ENCODE assay signal across 10 cellular contexts in genomic region chr19:18397242-18398202, GRCh38. TPM values are rescaled to one million over a fixed set of nuclear protein-coding genes. Genes with fewer than 3 reads are reported as not detected.
DNase-seq lines count a peak whose midpoint lies in the region; ATAC-seq and TF ChIP-seq lines count a peak whose summit lies in the region.
"Had no signal": no experiment of that assay in that cellular context is flagged by ENCODE, and none has a peak within 500 bp of the region (broad histone marks: within the 10 kb centered on the region; RNA-seq: fewer than 3 reads in every experiment).

TSS of gene LRRC25 (minus strand) at chr19:18397622. CDS start at chr19:18396963, 659 bp downstream.

- no peaks in the 10 kb centered on the region for H3K9me3 Mint-ChIP-seq in activated CD8-positive, alpha-beta T cell treated with anti-CD3 and anti-CD28 coated beads for 36 hours

- H3K9me3 ChIP-seq in HEK293 (ENCODE audit: control insufficient read depth, insufficient read depth, low read depth, low read length) (no peaks in the 10 kb centered on the region), lung (ENCODE audit: control insufficient read depth in 2 of 2, insufficient read depth in 1 of 2, low read length in 1 of 2) (no peaks in the 10 kb centered on the region), PC-9 (ENCODE audit: insufficient read depth, low read depth) (no peaks in the 10 kb centered on the region)

- H4K20me1 ChIP-seq in PC-9 (ENCODE audit: insufficient read depth) = no peaks in the 10 kb centered on the region

- no peak within 1 kb of the TSS for H2AFZ ChIP-seq in PC-9

- CTCF ChIA-PET in HEK293 (lab: Yijun Ruan, JAX) = interaction anchor here (0.7 to 8.5 kb wide), 4 partner anchors 9 to 48 kb away, joined by 4 to 68 read pairs (median 7); partner anchors contain the start of gene GDF15
- CTCF ChIA-PET in activated CD8-positive, alpha-beta T cell treated with anti-CD3 and anti-CD28 coated beads for 36 hours (lab: Charles Lee) = interaction anchor here (1.0 to 2.8 kb wide), 4 partner anchors 9 to 48 kb away, joined by 3 to 17 read pairs (median 4); partner anchors contain the start of gene SSBP4
- CTCF ChIA-PET in PC-9 (lab: Charles Lee) = no interaction called here

- 8 to 12% methylated on average over 25 to 33 of the region's 33 CpGs for WGBS in lung, 2 donors

- no peak within 1 kb of the TSS for H3K4me2 ChIP-seq in PC-9

- peaks cover 12% of the 10 kb centered on the region for H3K27me3 Mint-ChIP-seq in activated CD8-positive, alpha-beta T cell treated with anti-CD3 and anti-CD28 coated beads for 36 hours

- no peaks in the 10 kb centered on the region for H3K79me2 ChIP-seq in PC-9 (ENCODE audit: low read depth)

- H3K27me3 ChIP-seq in lung (ENCODE audit: control insufficient read depth, insufficient read depth) = no peaks in the 10 kb centered on the region
- H3K27me3 ChIP-seq in PC-9 (ENCODE audit: insufficient read depth, low read depth) = no peaks in the 10 kb centered on the region

- no peaks in the 10 kb centered on the region for H3K4me1 Mint-ChIP-seq in activated CD8-positive, alpha-beta T cell treated with anti-CD3 and anti-CD28 coated beads for 36 hours (ENCODE audit: low read depth)

- no peaks in the 10 kb centered on the region for H3K36me3 Mint-ChIP-seq in activated CD8-positive, alpha-beta T cell treated with anti-CD3 and anti-CD28 coated beads for 36 hours (ENCODE audit: low read depth)

- H3K4me3 Mint-ChIP-seq in activated CD8-positive, alpha-beta T cell treated with anti-CD3 and anti-CD28 coated beads for 36 hours = no peak within 1 kb of the TSS

- ATAC-seq in activated CD8-positive, alpha-beta T cell treated with anti-CD3 and anti-CD28 coated beads for 36 hours = peak; percentile 79
- ATAC-seq in lung (ENCODE audit: insufficient read depth, low FRiP score) = peak; percentile 35

- H3K9me2 ChIP-seq in PC-9 (ENCODE audit: insufficient read depth) = no peaks in the 10 kb centered on the region

- no peak within 1 kb of the TSS for H3K27ac Mint-ChIP-seq in activated CD8-positive, alpha-beta T cell treated with anti-CD3 and anti-CD28 coated beads for 36 hours

- H3F3A ChIP-seq in PC-9 (ENCODE audit: insufficient read depth, low read depth) = peaks cover 32% of the 10 kb centered on the region; the same call in 1 of the 2 replicates

- TF ChIP-seq CTCF in HEK293 (tag by site-specific recombination; IDR thresholded peaks at IDR 0.05) (no peak), lung (IDR thresholded peaks at IDR 0.05; ENCODE audit: control extremely low read depth, extremely low read depth) (no peak), PC-9 (conservative IDR thresholded peaks at IDR 0.05) (no peak)
- no peak for TF ChIP-seq CTCF in activated CD8-positive, alpha-beta T cell treated with anti-CD3 and anti-CD28 coated beads for 36 hours (IDR thresholded peaks at IDR 0.05)

- no peaks in the 10 kb centered on the region for H3K36me3 ChIP-seq in HEK293 (ENCODE audit: control insufficient read depth in 2 of 2, insufficient read depth in 1 of 2, low read length in 2 of 2)
- no peaks in the 10 kb centered on the region for H3K36me3 ChIP-seq in lung (ENCODE audit: control insufficient read depth in 2 of 2, insufficient read depth in 2 of 2, low read length in 2 of 2)
- H3K36me3 ChIP-seq in PC-9 (ENCODE audit: low read depth) = no peaks in the 10 kb centered on the region

- POLR2A ChIA-PET in HEK293 (lab: Yijun Ruan, JAX) = no interaction called here
- POLR2A ChIA-PET in activated CD8-positive, alpha-beta T cell treated with anti-CD3 and anti-CD28 coated beads for 36 hours (lab: Charles Lee) = interaction anchor here (1.0 to 1.2 kb wide), 3 partner anchors 21 to 117 kb away, joined by 3 read pairs; no protein-coding TSS in a partner anchor
- POLR2A ChIA-PET in PC-9 (lab: Charles Lee; ENCODE audit: unreplicated experiment) = no interaction called here

- H3K4me1 ChIP-seq in HEK293 (ENCODE audit: control insufficient read depth, insufficient read depth, low read length) = no peaks in the 10 kb centered on the region
- no peaks in the 10 kb centered on the region for H3K4me1 ChIP-seq in lung (ENCODE audit: control insufficient read depth in 2 of 2, insufficient read depth in 2 of 2, low read length in 2 of 2)
- peaks cover 25% of the 10 kb centered on the region for H3K4me1 ChIP-seq in PC-9 (replicated peaks; ENCODE audit: insufficient read depth)

- H3K27ac ChIP-seq in HEK293 (ENCODE audit: extremely low read depth, low read depth, low read length) = no peak within 1 kb of the TSS
- H3K27ac ChIP-seq in lung (ENCODE audit: low read depth in 1 of 2, low read length in 1 of 2) = no peak within 1 kb of the TSS
- no peak within 1 kb of the TSS for H3K27ac ChIP-seq in PC-9

- no peak within 1 kb of the TSS for H3K4me3 ChIP-seq in HEK293 (ENCODE audit: low read depth, low read length)
- no peak within 1 kb of the TSS for H3K4me3 ChIP-seq in lung
- H3K4me3 ChIP-seq in PC-9 = no peak within 1 kb of the TSS

- intact Hi-C loops in activated CD8-positive, alpha-beta T cell treated with anti-CD3 and anti-CD28 coated beads for 36 hours (cut with micrococcal nuclease) = no loop called here
- intact Hi-C loops in PC-9 (cut with micrococcal nuclease; ENCODE audit: unreplicated experiment) = no loop called here

- no TSS peak for BruUV-seq in PC-9 (replicated peaks; lab: Mats Ljungman, UMichigan)

- DNase-seq in AML-193 (lab: John Stamatoyannopoulos, UW) (peak; percentile 69 to 79), lung (ENCODE audit: low spot score) (peak; percentile 61), NCI-H510A treated with DMSO at 0.1 percent for 48 hours (lab: John Stamatoyannopoulos, UW) (no peak), PC-9 (no peak), cortex of kidney (lab: John Stamatoyannopoulos, UW) (no peak)
- peak; percentile 37 for DNase-seq in activated CD8-positive, alpha-beta T cell treated with anti-CD3 and anti-CD28 coated beads for 36 hours
- no peak for DNase-seq in activated CD4-positive, CD25-positive, alpha-beta regulatory T cell (lab: John Stamatoyannopoulos, UW)
- DNase-seq: DMS79 had no signal

TF ChIP-seq in HEK293, 187 proteins besides CTCF, POLR2A, EP300 and RAD21:
- TF ChIP-seq ZFP3 (tag by site-specific recombination; IDR thresholded peaks at IDR 0.05; ENCODE audit: low read depth) (peak; percentile 97), SP2 (tag by site-specific recombination; IDR thresholded peaks at IDR 0.05) (peak; percentile 4; the same call in 1 of the 2 replicates), ZNF488 (tag by site-specific recombination; IDR thresholded peaks at IDR 0.05) (no peak)

RNA-seq across cellular contexts. Expression of gene LRRC25, which starts in this region (rescaled TPM):
- not detected for total RNA-seq in activated CD8-positive, alpha-beta T cell treated with anti-CD3 and anti-CD28 coated beads for 36 hours
- total RNA-seq in lung (10 to 100 TPM in 1 of 2 donors, 1 to 10 TPM in 1; 8.5 to 38.0 TPM), PC-9 (2021) (not detected in 2 replicates)
- 100 to 1,000 TPM in 1 of 2 donors, 10 to 100 TPM in 1; 16.1 to 119 TPM for polyA plus RNA-seq in lung
- total RNA-seq: lung microvascular endothelial cell had no signal

Comparison
In these comparisons a context has a peak if more than half of its experiments do, and no peak if none do; other contexts are left out.
1. Peak in DNase-seq and ATAC-seq in activated CD8-positive, alpha-beta T cell treated with anti-CD3 and anti-CD28 coated beads for 36 hours; RNA of the gene not detected or under 1 TPM.
2. DNase-seq: peak in AML-193 (2 of 2) and lung (single experiment); none in NCI-H510A treated with DMSO at 0.1 percent for 48 hours (single experiment), activated CD4-positive, CD25-positive, alpha-beta regulatory T cell (0 of 4), PC-9 (0 of 2) and cortex of kidney (single experiment).